2 cellular contexts compared by ENCODE assay signal in genomic region chr11:62572431-62572830, GRCh38.
TF ChIP-seq lines count a peak whose summit lies in the region.

No MANE protein-coding gene starts in this region.

TF ChIP-seq in GM12878, 131 proteins besides CTCF, POLR2A, EP300 and RAD21:
- TF ChIP-seq EGR1 (IDR thresholded peaks at IDR 0.05; ENCODE audit: borderline replicate concordance in 1 of 2, low read depth in 2 of 2, low read length in 2 of 2) (no peak), ETV6 (conservative IDR thresholded peaks at IDR 0.05 in 1 of 2, IDR thresholded peaks at IDR 0.05 in 1 of 2; ENCODE audit: borderline replicate concordance in 1 of 2, low read depth in 1 of 2) (no peak), SMAD1 (IDR thresholded peaks at IDR 0.05; ENCODE audit: low read depth, partially characterized antibody) (no peak)
- TF ChIP-seq, protein P1, sequence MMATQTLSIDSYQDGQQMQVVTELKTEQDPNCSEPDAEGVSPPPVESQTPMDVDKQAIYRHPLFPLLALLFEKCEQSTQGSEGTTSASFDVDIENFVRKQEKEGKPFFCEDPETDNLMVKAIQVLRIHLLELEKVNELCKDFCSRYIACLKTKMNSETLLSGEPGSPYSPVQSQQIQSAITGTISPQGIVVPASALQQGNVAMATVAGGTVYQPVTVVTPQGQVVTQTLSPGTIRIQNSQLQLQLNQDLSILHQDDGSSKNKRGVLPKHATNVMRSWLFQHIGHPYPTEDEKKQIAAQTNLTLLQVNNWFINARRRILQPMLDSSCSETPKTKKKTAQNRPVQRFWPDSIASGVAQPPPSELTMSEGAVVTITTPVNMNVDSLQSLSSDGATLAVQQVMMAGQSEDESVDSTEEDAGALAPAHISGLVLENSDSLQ (IDR thresholded peaks at IDR 0.05): no peak

TF ChIP-seq in liver, 16 proteins besides CTCF, POLR2A, EP300 and RAD21:
- no peak for TF ChIP-seq SP1 (IDR thresholded peaks at IDR 0.05)
- TF ChIP-seq, protein P2, sequence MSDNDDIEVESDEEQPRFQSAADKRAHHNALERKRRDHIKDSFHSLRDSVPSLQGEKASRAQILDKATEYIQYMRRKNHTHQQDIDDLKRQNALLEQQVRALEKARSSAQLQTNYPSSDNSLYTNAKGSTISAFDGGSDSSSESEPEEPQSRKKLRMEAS (IDR thresholded peaks at IDR 0.05): no peak
- no peak for TF ChIP-seq FOXA1 (IDR thresholded peaks at IDR 0.05)
- TF ChIP-seq ATF3 (IDR thresholded peaks at IDR 0.05): no peak
- TF ChIP-seq YY1 (IDR thresholded peaks at IDR 0.05): no peak
- TF ChIP-seq JUND (IDR thresholded peaks at IDR 0.05): no peak
